In the genomic region with DNA sequence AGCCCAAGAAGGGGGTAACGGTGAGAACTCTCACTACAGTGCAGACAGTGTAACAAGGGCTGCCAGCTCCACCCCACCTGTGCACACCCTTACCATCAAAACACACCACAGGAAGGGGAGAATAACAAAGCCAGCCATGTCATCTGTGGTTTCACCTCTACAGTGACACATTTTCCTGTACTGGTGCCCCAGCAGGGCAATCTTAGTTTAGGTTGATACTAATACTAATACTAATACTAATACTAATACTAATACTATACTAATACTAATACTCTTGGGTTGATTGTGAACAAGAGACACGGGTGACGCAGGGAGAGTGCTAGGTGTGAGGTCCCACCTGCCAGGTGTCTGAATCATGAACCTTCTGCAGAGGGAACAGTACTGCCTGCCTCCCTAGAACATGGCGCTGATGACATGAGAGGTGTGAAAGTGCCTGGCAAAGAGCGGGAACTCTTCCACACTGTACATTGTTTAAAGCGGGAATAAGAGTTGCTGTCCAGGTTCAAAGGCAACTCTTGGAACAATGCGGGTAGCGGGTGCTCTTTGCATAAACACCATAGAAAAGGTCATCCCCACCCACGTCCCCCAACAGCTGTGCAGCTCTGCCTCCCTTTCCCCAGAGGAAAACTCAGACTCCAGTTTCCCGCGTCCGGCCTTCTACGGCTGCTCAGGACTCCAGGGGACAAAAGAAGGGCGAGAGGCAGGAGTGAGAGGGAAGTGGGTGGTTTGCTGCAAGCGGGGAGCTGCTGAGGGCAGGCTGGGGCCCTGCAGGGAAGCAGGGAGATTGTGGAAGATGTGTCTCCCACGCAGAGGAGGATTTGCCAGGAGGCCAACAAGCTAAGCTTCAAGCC, we compare ENCODE assay signal across 1 cellular context.
A peak's percentile ranks its signal among the peaks of the same experiment; 100 is the strongest.
TF ChIP-seq lines count a peak whose summit lies in the region.

No MANE protein-coding gene starts in this region.

TF ChIP-seq in H1, 55 proteins besides CTCF, POLR2A, EP300 and RAD21:
- TF ChIP-seq, protein P1, sequence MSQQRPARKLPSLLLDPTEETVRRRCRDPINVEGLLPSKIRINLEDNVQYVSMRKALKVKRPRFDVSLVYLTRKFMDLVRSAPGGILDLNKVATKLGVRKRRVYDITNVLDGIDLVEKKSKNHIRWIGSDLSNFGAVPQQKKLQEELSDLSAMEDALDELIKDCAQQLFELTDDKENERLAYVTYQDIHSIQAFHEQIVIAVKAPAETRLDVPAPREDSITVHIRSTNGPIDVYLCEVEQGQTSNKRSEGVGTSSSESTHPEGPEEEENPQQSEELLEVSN (IDR thresholded peaks at IDR 0.05) = peak; percentile 81
- TF ChIP-seq RFX5 (IDR thresholded peaks at IDR 0.05; ENCODE audit: borderline replicate concordance, low read depth, low read length) = no peak
- TF ChIP-seq TCF12 (IDR thresholded peaks at IDR 0.05; ENCODE audit: low read depth, low read length) = no peak
- TF ChIP-seq, protein P2, sequence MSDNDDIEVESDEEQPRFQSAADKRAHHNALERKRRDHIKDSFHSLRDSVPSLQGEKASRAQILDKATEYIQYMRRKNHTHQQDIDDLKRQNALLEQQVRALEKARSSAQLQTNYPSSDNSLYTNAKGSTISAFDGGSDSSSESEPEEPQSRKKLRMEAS (IDR thresholded peaks at IDR 0.05) = 0 out of 2 replicates have a peak, but pooled peaks have one; percentile 30
TF ChIP-seq in H1: peak in this region for 2.
